ENCODE assay signal across 28 cellular contexts in genomic region chr16:58371841-58372240, GRCh38.
"Had no signal": no experiment of that assay in that cellular context is flagged by ENCODE, and none has a peak within 500 bp of the region (broad histone marks: within the 10 kb centered on the region; RNA-seq: fewer than 3 reads in every experiment).

No MANE protein-coding gene starts in this region.

- ATAC-seq: natural killer cell; psoas muscle; right cardiac atrium; sciatic nerve; stimulated activated memory B cell treated with anti-CD40 and anti-IgM and Interleukin-4, amounts not matched to agents 10 μg/mL and 1 μg/mL and 100 μg/mL, for 72 hours; stimulated activated naive CD8-positive, alpha-beta T cell treated with anti-CD3 and anti-CD28 coated beads, Interleukin-15, amount 100 ng/mL, for 72 hours; stimulated activated naive CD8-positive, alpha-beta T cell treated with anti-CD3 and anti-CD28 coated beads, Interleukin-15, Interleukin-2, amounts not matched to agents 100 U/mL and 50 U/mL, for 24 hours; upper lobe of right lung had no signal

- H3K4me3 ChIP-seq: neural progenitor cell, ovary, psoas muscle, skin epidermis, smooth muscle cell, spleen, suprapubic skin, testis, tibial artery, transverse colon, upper lobe of right lung, uterus had no signal

- H3K9ac ChIP-seq: neural progenitor cell, parathyroid adenoma had no signal

- H3K9me3 ChIP-seq: ovary, psoas muscle, spleen, suprapubic skin, testis, tibial artery, transverse colon, upper lobe of right lung, uterus had no signal

- H3K27me3 ChIP-seq: neural progenitor cell, ovary, suprapubic skin, testis, tibial artery, upper lobe of right lung, uterus had no signal

- H3K4me2 ChIP-seq: neural progenitor cell, smooth muscle cell had no signal

- H3K27ac ChIP-seq: neural progenitor cell, ovary, parathyroid adenoma, psoas muscle, skin epidermis, spleen, suprapubic skin, testis, tibial artery, transverse colon, upper lobe of right lung, uterus had no signal

- H3K4me1 ChIP-seq: parathyroid adenoma, psoas muscle, spleen, suprapubic skin, testis, tibial artery, transverse colon, upper lobe of right lung, uterus had no signal

- DNase-seq: natural killer cell; occipital lobe; ovary; posterior cingulate gyrus; psoas muscle; right cardiac atrium; spleen; stimulated activated CD4-positive, alpha-beta T cell treated with anti-CD3 and anti-CD28 coated beads, Interleukin-12 subunit alpha, Interleukin-12 subunit beta, amount 100 ng/mL, for 4 hours; stimulated activated CD4-positive, alpha-beta T cell treated with anti-CD3 and anti-CD28 coated beads, Interleukin-1b, Interleukin-23, amount 100 ng/mL, for 48 hours; stimulated activated CD4-positive, alpha-beta T cell treated with anti-CD3 and anti-CD28 coated beads, Interleukin-4, amount 100 ng/mL, for 1 hour; stimulated activated CD4-positive, alpha-beta T cell treated with anti-CD3 and anti-CD28 coated beads, Interleukin-4, amount 100 ng/mL, for 4 hours; stimulated activated CD8-positive, alpha-beta memory T cell treated with anti-CD3 and anti-CD28 coated beads, Interleukin-4, amount 100 ng/mL, for 48 hours; stimulated activated naive CD4-positive, alpha-beta T cell; stimulated activated naive CD8-positive, alpha-beta T cell treated with anti-CD3 and anti-CD28 coated beads, Interleukin-15, amount 100 ng/mL, for 72 hours; stimulated activated naive CD8-positive, alpha-beta T cell treated with anti-CD3 and anti-CD28 coated beads, Interleukin-15, Interleukin-2, amounts not matched to agents 100 U/mL and 50 U/mL, for 24 hours; substantia nigra; testis; tibial artery; transverse colon; upper lobe of right lung; uterus had no signal

- H2AFZ ChIP-seq: neural progenitor cell, parathyroid adenoma had no signal

- H3K79me2 ChIP-seq: parathyroid adenoma had no signal

- H3K36me3 ChIP-seq: neural progenitor cell, ovary, spleen, suprapubic skin, tibial artery, transverse colon, upper lobe of right lung, uterus had no signal
